Comparison of ENCODE assay signal across 1 cellular context in the genomic region with DNA sequence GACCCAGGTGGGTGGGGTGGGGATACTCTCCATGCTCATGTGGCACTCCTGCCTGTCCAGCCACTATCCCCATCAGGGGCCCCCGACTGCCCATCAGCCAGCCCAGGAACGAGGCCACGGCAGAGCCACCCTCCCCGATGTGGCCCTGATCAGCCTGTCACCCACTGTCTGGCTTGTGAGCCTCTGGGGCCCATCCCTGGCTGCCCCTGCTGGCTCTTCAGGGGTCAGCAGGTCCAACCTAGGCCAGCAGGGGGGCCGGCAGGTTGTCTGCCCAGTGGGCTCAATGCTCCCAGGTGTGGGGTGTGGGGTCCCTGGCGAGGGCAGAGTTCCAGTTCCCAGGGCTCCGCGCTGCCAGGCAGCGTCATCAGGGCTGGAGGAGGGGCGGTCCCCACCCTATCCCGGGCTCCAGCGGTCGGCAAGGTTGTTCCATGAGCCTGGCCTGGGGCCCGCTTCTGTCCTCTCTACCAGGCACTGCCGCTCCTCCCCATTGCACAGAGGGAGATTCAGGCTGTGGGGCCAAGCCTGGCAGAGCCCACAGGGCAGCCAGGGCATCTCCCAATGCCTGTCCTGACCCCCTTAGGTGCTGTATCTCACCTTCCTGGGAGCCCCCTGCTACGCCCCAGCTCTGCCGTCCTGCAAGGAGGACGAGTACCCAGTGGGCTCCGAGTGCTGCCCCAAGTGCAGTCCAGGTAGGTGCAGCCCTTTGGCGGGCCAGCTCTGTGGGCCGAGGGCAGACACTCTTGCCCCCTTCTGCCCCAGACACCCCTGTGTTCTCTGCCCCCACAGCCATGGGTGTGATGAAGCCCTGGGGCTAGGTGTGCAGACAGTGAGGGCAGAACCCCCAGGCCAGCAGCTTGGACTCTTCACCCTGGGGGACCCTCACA.
TF ChIP-seq lines count a peak whose summit lies in the region.

No MANE protein-coding gene starts in this region.

TF ChIP-seq in H1, 55 proteins besides CTCF, POLR2A, EP300 and RAD21:
- TF ChIP-seq RFX5 (IDR thresholded peaks at IDR 0.05; ENCODE audit: borderline replicate concordance, low read depth, low read length), result no peak
- TF ChIP-seq TBP (IDR thresholded peaks at IDR 0.05; ENCODE audit: low read depth, low read length), result no peak
- TF ChIP-seq NANOG (IDR thresholded peaks at IDR 0.05; ENCODE audit: insufficient read depth, low read depth, low read length, poor library complexity, severe bottlenecking), result no peak
- TF ChIP-seq, protein P1, sequence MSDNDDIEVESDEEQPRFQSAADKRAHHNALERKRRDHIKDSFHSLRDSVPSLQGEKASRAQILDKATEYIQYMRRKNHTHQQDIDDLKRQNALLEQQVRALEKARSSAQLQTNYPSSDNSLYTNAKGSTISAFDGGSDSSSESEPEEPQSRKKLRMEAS (IDR thresholded peaks at IDR 0.05), result no peak
- no peak for TF ChIP-seq SIRT6 (IDR thresholded peaks at IDR 0.05; ENCODE audit: low read length)
- TF ChIP-seq GABPA (IDR thresholded peaks at IDR 0.05; ENCODE audit: borderline replicate concordance, insufficient read depth, low read length), result no peak
- no peak for TF ChIP-seq RNF2 (IDR thresholded peaks at IDR 0.05; ENCODE audit: borderline replicate concordance, low read depth, low read length, missing control alignments, poor library complexity, severe bottlenecking)
- TF ChIP-seq HDAC6 (IDR thresholded peaks at IDR 0.05; ENCODE audit: low read depth, low read length), result no peak
- TF ChIP-seq KDM4A (IDR thresholded peaks at IDR 0.05; ENCODE audit: low read depth, low read length, severe bottlenecking), result no peak
